10 cellular contexts compared by ENCODE assay signal in the genomic region with DNA sequence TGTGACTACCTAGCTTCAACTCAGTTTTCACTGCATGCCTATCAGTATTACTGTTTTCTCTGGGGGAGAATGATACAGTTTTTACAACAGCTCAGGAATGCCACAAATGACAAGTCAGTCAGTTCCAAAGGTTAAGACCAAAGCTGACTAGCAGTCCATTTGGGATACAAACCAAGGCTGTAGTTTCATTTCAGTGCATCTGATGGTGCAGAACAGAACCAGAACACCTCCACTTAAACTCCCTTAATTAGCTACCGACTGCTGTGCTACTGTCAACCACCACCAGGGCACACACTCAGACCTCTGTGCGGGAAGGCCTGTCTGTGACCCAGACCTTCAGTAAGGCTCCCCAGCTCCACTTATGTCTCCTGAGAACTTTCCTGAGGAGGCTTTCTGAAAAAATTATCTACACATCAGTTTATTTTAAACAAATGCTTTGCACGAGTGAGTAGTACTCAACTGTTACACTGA. TPM values are rescaled to one million over a fixed set of nuclear protein-coding genes. Genes with fewer than 3 reads are reported as not detected.
A peak's percentile ranks its signal among the peaks of the same experiment; 100 is the strongest.
DNase-seq lines count a peak whose midpoint lies in the region; ATAC-seq and TF ChIP-seq lines count a peak whose summit lies in the region.
"Had no signal": no experiment of that assay in that cellular context is flagged by ENCODE, and none has a peak within 500 bp of the region (broad histone marks: within the 10 kb centered on the region; RNA-seq: fewer than 3 reads in every experiment).

No MANE protein-coding gene starts in this region.

- DNase-seq in activated naive CD4-positive, alpha-beta T cell treated with anti-CD3 and anti-CD28 coated beads, Interleukin-2, amount 10 ng/mL, durations not matched to agents 7 days and 5 days = peak; percentile 32
- no peak for DNase-seq in activated naive CD4-positive, alpha-beta T cell treated with Interleukin-2 at 50 U/mL for 16 hours
- DNase-seq in Panc1 (ENCODE audit: low read depth, low spot score) (no peak), fibroblast of villous mesenchyme (ENCODE audit: low read depth) (peak; percentile 58), T-helper 1 cell (no peak)
- DNase-seq in activated CD8-positive, alpha-beta memory T cell treated with anti-CD3 and anti-CD28 coated beads, Interleukin-2, amount 50 U/mL, for 48 hours = no peak

- H3K27ac ChIP-seq in Panc1 (ENCODE audit: low read length) = no peak overlapping the region
- H3K27ac ChIP-seq in subcutaneous abdominal adipose tissue (ENCODE audit: low read depth, low read length) = peak overlapping the region; percentile 58

- H3K4me3 Mint-ChIP-seq in activated naive CD4-positive, alpha-beta T cell treated with anti-CD3 and anti-CD28 coated beads, Interleukin-2, amount 10 ng/mL, durations not matched to agents 7 days and 5 days = no peak overlapping the region
- H3K4me3 Mint-ChIP-seq: stimulated activated naive CD8-positive, alpha-beta T cell treated with anti-CD3 and anti-CD28 coated beads, Interleukin-15, Interleukin-2, amounts not matched to agents 100 ng/mL and 50 ng/mL, for 24 hours had no signal

- H3K4me1 ChIP-seq in Panc1 (ENCODE audit: control insufficient read depth, insufficient read depth, low read length) (no peaks in the 10 kb centered on the region), subcutaneous abdominal adipose tissue (ENCODE audit: control insufficient read depth in 5 of 5, insufficient read depth in 5 of 5, low read length in 5 of 5) (peaks cover 3 to 73% (median 43%) of the 10 kb centered on the region in 5 donors)

- no peaks in the 10 kb centered on the region for H3K27me3 Mint-ChIP-seq in activated naive CD4-positive, alpha-beta T cell treated with anti-CD3 and anti-CD28 coated beads, Interleukin-2, amount 10 ng/mL, durations not matched to agents 7 days and 5 days
- H3K27me3 Mint-ChIP-seq: stimulated activated naive CD8-positive, alpha-beta T cell treated with anti-CD3 and anti-CD28 coated beads, Interleukin-15, Interleukin-2, amounts not matched to agents 100 ng/mL and 50 ng/mL, for 24 hours had no signal

- H3K9me3 Mint-ChIP-seq in activated naive CD4-positive, alpha-beta T cell treated with anti-CD3 and anti-CD28 coated beads, Interleukin-2, amount 10 ng/mL, durations not matched to agents 7 days and 5 days = no peaks in the 10 kb centered on the region
- H3K9me3 Mint-ChIP-seq: stimulated activated naive CD8-positive, alpha-beta T cell treated with anti-CD3 and anti-CD28 coated beads, Interleukin-15, Interleukin-2, amounts not matched to agents 100 ng/mL and 50 ng/mL, for 24 hours had no signal

- H3K36me3 ChIP-seq in Panc1 (ENCODE audit: control insufficient read depth, insufficient read depth, low read length) (no peaks in the 10 kb centered on the region), subcutaneous abdominal adipose tissue (ENCODE audit: control insufficient read depth in 5 of 5, insufficient read depth in 5 of 5, low read length in 5 of 5) (peaks cover 0 to 39% (median 25%) of the 10 kb centered on the region in 5 donors)

- no peaks in the 10 kb centered on the region for H3K4me1 Mint-ChIP-seq in activated naive CD4-positive, alpha-beta T cell treated with anti-CD3 and anti-CD28 coated beads, Interleukin-2, amount 10 ng/mL, durations not matched to agents 7 days and 5 days

- in situ Hi-C loops in Panc1 (cut with HindIII; ENCODE audit: low pct_unique_long_range_greater_than_20kb, low sequenced_read_pairs) = no loop called here

- BruUV-seq in Panc1 (replicated peaks; lab: Mats Ljungman, UMichigan) = no TSS peak

- H3K4me3 ChIP-seq in Panc1 (ENCODE audit: low read depth in 2 of 2, low read length in 2 of 2) (no peak overlapping the region), fibroblast of villous mesenchyme (ENCODE audit: low read depth, low read length) (no peak overlapping the region), subcutaneous abdominal adipose tissue (ENCODE audit: low read depth in 1 of 5, low read length in 5 of 5) (no peak overlapping the region)
- H3K4me3 ChIP-seq: lung had no signal

- intact Hi-C loops in Panc1 (cut with micrococcal nuclease; ENCODE audit: unreplicated experiment) = no loop called here

- H3K9me3 ChIP-seq in Panc1 (ENCODE audit: control insufficient read depth, insufficient read depth, low read depth, low read length) = no peaks in the 10 kb centered on the region
- no peaks in the 10 kb centered on the region for H3K9me3 ChIP-seq in subcutaneous abdominal adipose tissue (ENCODE audit: control insufficient read depth in 5 of 5, low read length in 5 of 5)

- TF ChIP-seq CTCF in Panc1 (IDR thresholded peaks at IDR 0.05) (peak; percentile 60), fibroblast of villous mesenchyme (IDR thresholded peaks at IDR 0.05; ENCODE audit: insufficient read depth, low read depth, low read length) (peak; percentile 63)

- H3K36me3 Mint-ChIP-seq in activated naive CD4-positive, alpha-beta T cell treated with anti-CD3 and anti-CD28 coated beads, Interleukin-2, amount 10 ng/mL, durations not matched to agents 7 days and 5 days = peaks cover 41% of the 10 kb centered on the region

- POLR2A ChIA-PET in Panc1 (lab: Charles Lee) = no interaction called here

- H3K9ac ChIP-seq in subcutaneous abdominal adipose tissue (ENCODE audit: low read length in 5 of 5) = peak overlapping the region in 1 of 5 donors; percentile 52

- CTCF ChIA-PET in activated naive CD4-positive, alpha-beta T cell treated with anti-CD3 and anti-CD28 coated beads, Interleukin-2, amount 10 ng/mL, durations not matched to agents 7 days and 5 days (lab: Charles Lee) = interaction anchor here (0.6 to 3.0 kb wide), 11 partner anchors 9 to 63 kb away, joined by 3 to 19 read pairs (median 3); a partner anchor contains a TSS
- CTCF ChIA-PET in Panc1 (lab: Charles Lee) = interaction anchor here (0.7 to 1.0 kb wide), 3 partner anchors 11 to 40 kb away, joined by 3 read pairs; no protein-coding TSS in a partner anchor

- H3K27me3 ChIP-seq in Panc1 (ENCODE audit: control insufficient read depth, insufficient read depth, low read length) (no peaks in the 10 kb centered on the region), subcutaneous abdominal adipose tissue (ENCODE audit: control insufficient read depth in 5 of 5, insufficient read depth in 4 of 5, low read length in 5 of 5) (no peaks in the 10 kb centered on the region)

- ATAC-seq in Panc1 (peak; percentile 84), HG03460 (IDR thresholded peaks at IDR 0.05; ENCODE audit: unreplicated experiment) (no peak)

- H3K27ac Mint-ChIP-seq in activated naive CD4-positive, alpha-beta T cell treated with anti-CD3 and anti-CD28 coated beads, Interleukin-2, amount 10 ng/mL, durations not matched to agents 7 days and 5 days = no peak overlapping the region
- H3K27ac Mint-ChIP-seq: stimulated activated naive CD8-positive, alpha-beta T cell treated with anti-CD3 and anti-CD28 coated beads, Interleukin-15, Interleukin-2, amounts not matched to agents 100 ng/mL and 50 ng/mL, for 24 hours had no signal

RNA-seq across cellular contexts. Expression of a gene that starts 20.4 kb away (rescaled TPM):
- total RNA-seq in Panc1 (2021; ENCODE audit: unreplicated experiment) = 210 TPM
- polyA plus RNA-seq in Panc1 (2012; ENCODE audit: insufficient read length) = 312 TPM
- 110 and 132 TPM in 2 replicates for total RNA-seq in fibroblast of villous mesenchyme

RNA-seq across cellular contexts. Expression of a gene that starts 30.9 kb away (rescaled TPM):
- total RNA-seq in Panc1 (2021; ENCODE audit: unreplicated experiment) (5.4 TPM), fibroblast of villous mesenchyme (61.3 and 75.7 TPM in 2 replicates)
- 5.3 TPM for polyA plus RNA-seq in Panc1 (2012; ENCODE audit: insufficient read length)

RNA-seq across cellular contexts. Expression of a gene that starts 32.8 kb away (rescaled TPM):
- total RNA-seq in Panc1 (2021; ENCODE audit: unreplicated experiment) = 157 TPM
- polyA plus RNA-seq in Panc1 (2012; ENCODE audit: insufficient read length) = 105 TPM
- total RNA-seq in fibroblast of villous mesenchyme = 42.5 and 60.9 TPM in 2 replicates

RNA-seq across cellular contexts. Expression of a gene that starts 39.0 kb away (rescaled TPM):
- total RNA-seq in Panc1 (2021; ENCODE audit: unreplicated experiment) (28.1 TPM), fibroblast of villous mesenchyme (12.9 and 19.0 TPM in 2 replicates)
- polyA plus RNA-seq in Panc1 (2012; ENCODE audit: insufficient read length) = 20.8 TPM

Comparison
In these comparisons a context has a peak if more than half of its experiments do, and no peak if none do; other contexts are left out.
1. DNase-seq: peak in activated naive CD4-positive, alpha-beta T cell treated with anti-CD3 and anti-CD28 coated beads, Interleukin-2, amount 10 ng/mL, durations not matched to agents 7 days and 5 days (single experiment) and fibroblast of villous mesenchyme (single experiment); none in activated naive CD4-positive, alpha-beta T cell treated with Interleukin-2 at 50 U/mL for 16 hours (single experiment), Panc1 (single experiment), T-helper 1 cell (0 of 5) and activated CD8-positive, alpha-beta memory T cell treated with anti-CD3 and anti-CD28 coated beads, Interleukin-2, amount 50 U/mL, for 48 hours (single experiment).